ENCODE assay signal across 1 cellular context in genomic region chr3:15360786-15361493, GRCh38.
TF ChIP-seq lines count a peak whose summit lies in the region.

No MANE protein-coding gene starts in this region.

TF ChIP-seq in HepG2, 621 proteins besides CTCF, POLR2A, EP300 and RAD21 (continued from another document):
- TF ChIP-seq ZBTB34 (CRISPR knock-in tag; IDR thresholded peaks at IDR 0.05) (no peak), CERS6 (CRISPR knock-in tag; IDR thresholded peaks at IDR 0.05) (no peak), ZNF780A (CRISPR knock-in tag; IDR thresholded peaks at IDR 0.05) (no peak)
TF ChIP-seq in HepG2: peak in this region for 0.
